In the genomic region with DNA sequence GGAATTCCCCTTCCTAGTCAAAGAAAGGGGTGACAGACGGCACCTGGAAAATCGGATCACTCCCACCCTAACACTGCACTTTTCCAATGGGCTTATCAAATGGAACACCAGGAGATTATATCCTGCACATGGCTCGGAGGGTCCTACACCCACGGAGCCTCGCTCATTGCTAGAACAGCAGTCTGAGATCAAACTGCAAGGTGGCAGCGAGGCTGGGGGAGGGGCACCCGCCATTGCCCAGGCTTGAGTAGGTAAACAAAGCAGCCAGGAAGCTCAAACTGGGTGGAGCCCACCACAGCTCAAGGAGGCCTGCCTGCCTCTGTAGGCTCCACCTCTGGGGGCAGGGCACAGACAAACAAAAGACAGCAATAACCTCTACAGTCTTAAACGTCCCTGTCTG, we compare ENCODE assay signal across 2 cellular contexts. TPM values are rescaled to one million over a fixed set of nuclear protein-coding genes. Genes with fewer than 3 reads are reported as not detected.
"Had no signal": no experiment of that assay in that cellular context is flagged by ENCODE, and none has a peak within 500 bp of the region (broad histone marks: within the 10 kb centered on the region; RNA-seq: fewer than 3 reads in every experiment).

No MANE protein-coding gene starts in this region.

RNA-seq across cellular contexts. Expression of a gene that starts 24.5 kb away (rescaled TPM):
- total RNA-seq: MCF 10A, PC-9 had no signal
